1 cellular context compared by ENCODE assay signal in genomic region chr20:36605309-36606170, GRCh38.
TF ChIP-seq lines count a peak whose summit lies in the region.

TSS of gene RAB5IF (plus strand) at chr20:36605779. CDS start at chr20:36605952, 173 bp downstream.

TF ChIP-seq in HepG2, 621 proteins besides CTCF, POLR2A, EP300 and RAD21 (continued from another document and continues in another):
- TF ChIP-seq ZNF460 (CRISPR knock-in tag; IDR thresholded peaks at IDR 0.05; ENCODE audit: borderline replicate concordance) = peak; percentile 66; the same call in 1 of the 2 replicates
- TF ChIP-seq KDM1A (CRISPR knock-in tag; IDR thresholded peaks at IDR 0.05) = no peak; the same call in 1 of the 2 replicates
- TF ChIP-seq, protein P1, sequence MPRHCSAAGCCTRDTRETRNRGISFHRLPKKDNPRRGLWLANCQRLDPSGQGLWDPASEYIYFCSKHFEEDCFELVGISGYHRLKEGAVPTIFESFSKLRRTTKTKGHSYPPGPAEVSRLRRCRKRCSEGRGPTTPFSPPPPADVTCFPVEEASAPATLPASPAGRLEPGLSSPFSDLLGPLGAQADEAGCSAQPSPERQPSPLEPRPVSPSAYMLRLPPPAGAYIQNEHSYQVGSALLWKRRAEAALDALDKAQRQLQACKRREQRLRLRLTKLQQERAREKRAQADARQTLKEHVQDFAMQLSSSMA (CRISPR knock-in tag; IDR thresholded peaks at IDR 0.05) = peak; percentile 85; the same call in 1 of the 2 replicates
- TF ChIP-seq ZNF777 (CRISPR knock-in tag; IDR thresholded peaks at IDR 0.05) = peak; percentile 95
- TF ChIP-seq, protein P2, sequence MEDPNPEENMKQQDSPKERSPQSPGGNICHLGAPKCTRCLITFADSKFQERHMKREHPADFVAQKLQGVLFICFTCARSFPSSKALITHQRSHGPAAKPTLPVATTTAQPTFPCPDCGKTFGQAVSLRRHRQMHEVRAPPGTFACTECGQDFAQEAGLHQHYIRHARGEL (CRISPR knock-in tag; IDR thresholded peaks at IDR 0.05) = peak; percentile 62; the same call in 1 of the 2 replicates
- TF ChIP-seq REL (CRISPR knock-in tag; conservative IDR thresholded peaks at IDR 0.05) = no peak; the same call in 1 of the 2 replicates
- TF ChIP-seq MEF2D (CRISPR knock-in tag; IDR thresholded peaks at IDR 0.05) = peak; percentile 96
- TF ChIP-seq ZNF83 (CRISPR knock-in tag; IDR thresholded peaks at IDR 0.05; ENCODE audit: borderline replicate concordance) = no peak; the same call in 1 of the 2 replicates
- peak; percentile 91 for TF ChIP-seq NFYB (CRISPR knock-in tag; IDR thresholded peaks at IDR 0.05)
- TF ChIP-seq DNMT3B (CRISPR knock-in tag; conservative IDR thresholded peaks at IDR 0.05) = peak; percentile 92
- TF ChIP-seq, protein P3, sequence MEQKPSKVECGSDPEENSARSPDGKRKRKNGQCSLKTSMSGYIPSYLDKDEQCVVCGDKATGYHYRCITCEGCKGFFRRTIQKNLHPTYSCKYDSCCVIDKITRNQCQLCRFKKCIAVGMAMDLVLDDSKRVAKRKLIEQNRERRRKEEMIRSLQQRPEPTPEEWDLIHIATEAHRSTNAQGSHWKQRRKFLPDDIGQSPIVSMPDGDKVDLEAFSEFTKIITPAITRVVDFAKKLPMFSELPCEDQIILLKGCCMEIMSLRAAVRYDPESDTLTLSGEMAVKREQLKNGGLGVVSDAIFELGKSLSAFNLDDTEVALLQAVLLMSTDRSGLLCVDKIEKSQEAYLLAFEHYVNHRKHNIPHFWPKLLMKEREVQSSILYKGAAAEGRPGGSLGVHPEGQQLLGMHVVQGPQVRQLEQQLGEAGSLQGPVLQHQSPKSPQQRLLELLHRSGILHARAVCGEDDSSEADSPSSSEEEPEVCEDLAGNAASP (CRISPR knock-in tag; IDR thresholded peaks at IDR 0.05; ENCODE audit: borderline replicate concordance) = peak; percentile 93
- 0 out of 2 replicates have a peak, but pooled peaks have one; percentile 4 for TF ChIP-seq FOXO4 (CRISPR knock-in tag; conservative IDR thresholded peaks at IDR 0.05)
- TF ChIP-seq BRD4 (CRISPR knock-in tag; IDR thresholded peaks at IDR 0.05) = peak; percentile 95
- TF ChIP-seq ARNTL (CRISPR knock-in tag; IDR thresholded peaks at IDR 0.05) = peak; percentile 78; the same call in 1 of the 2 replicates
- TF ChIP-seq ZNF616 (CRISPR knock-in tag; IDR thresholded peaks at IDR 0.05; ENCODE audit: low read depth) = no peak; the same call in 1 of the 2 replicates
- peak; percentile 92; the same call in 1 of the 2 replicates for TF ChIP-seq ZNF598 (CRISPR knock-in tag; IDR thresholded peaks at IDR 0.05; ENCODE audit: borderline replicate concordance)
- TF ChIP-seq, protein P4, sequence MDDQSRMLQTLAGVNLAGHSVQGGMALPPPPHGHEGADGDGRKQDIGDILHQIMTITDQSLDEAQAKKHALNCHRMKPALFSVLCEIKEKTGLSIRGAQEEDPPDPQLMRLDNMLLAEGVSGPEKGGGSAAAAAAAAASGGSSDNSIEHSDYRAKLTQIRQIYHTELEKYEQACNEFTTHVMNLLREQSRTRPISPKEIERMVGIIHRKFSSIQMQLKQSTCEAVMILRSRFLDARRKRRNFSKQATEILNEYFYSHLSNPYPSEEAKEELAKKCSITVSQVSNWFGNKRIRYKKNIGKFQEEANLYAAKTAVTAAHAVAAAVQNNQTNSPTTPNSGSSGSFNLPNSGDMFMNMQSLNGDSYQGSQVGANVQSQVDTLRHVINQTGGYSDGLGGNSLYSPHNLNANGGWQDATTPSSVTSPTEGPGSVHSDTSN (CRISPR knock-in tag; IDR thresholded peaks at IDR 0.05; ENCODE audit: borderline replicate concordance) = no peak; the same call in 1 of the 2 replicates
- TF ChIP-seq ZHX2 (IDR thresholded peaks at IDR 0.05; ENCODE audit: low read depth) = peak; percentile 96
- TF ChIP-seq ZHX2 (CRISPR knock-in tag; IDR thresholded peaks at IDR 0.05; ENCODE audit: borderline replicate concordance) = peak; percentile 74
- no peak for TF ChIP-seq MBD4 (IDR thresholded peaks at IDR 0.05; ENCODE audit: borderline replicate concordance, low read length)
- TF ChIP-seq ZNF780A (CRISPR knock-in tag; IDR thresholded peaks at IDR 0.05) = peak; percentile 19; the same call in 1 of the 2 replicates
- peak; percentile 98 for TF ChIP-seq BRCA1 (CRISPR knock-in tag; IDR thresholded peaks at IDR 0.05)
- TF ChIP-seq THAP9 (CRISPR knock-in tag; IDR thresholded peaks at IDR 0.05; ENCODE audit: borderline replicate concordance) = peak; percentile 95
- TF ChIP-seq ARHGAP35 (CRISPR knock-in tag; IDR thresholded peaks at IDR 0.05; ENCODE audit: borderline replicate concordance) = peak; percentile 56
- no peak for TF ChIP-seq ZNF484 (CRISPR knock-in tag; IDR thresholded peaks at IDR 0.05; ENCODE audit: borderline replicate concordance, low read depth)
- peak; percentile 83 for TF ChIP-seq NCOA2 (CRISPR knock-in tag; IDR thresholded peaks at IDR 0.05)
- TF ChIP-seq PHF20 (CRISPR knock-in tag; IDR thresholded peaks at IDR 0.05) = peak; percentile 99
- TF ChIP-seq ZMYM4 (CRISPR knock-in tag; IDR thresholded peaks at IDR 0.05) = peak; percentile 100
- TF ChIP-seq HIVEP1 (CRISPR knock-in tag; IDR thresholded peaks at IDR 0.05) = peak; percentile 85
- TF ChIP-seq, protein P5, sequence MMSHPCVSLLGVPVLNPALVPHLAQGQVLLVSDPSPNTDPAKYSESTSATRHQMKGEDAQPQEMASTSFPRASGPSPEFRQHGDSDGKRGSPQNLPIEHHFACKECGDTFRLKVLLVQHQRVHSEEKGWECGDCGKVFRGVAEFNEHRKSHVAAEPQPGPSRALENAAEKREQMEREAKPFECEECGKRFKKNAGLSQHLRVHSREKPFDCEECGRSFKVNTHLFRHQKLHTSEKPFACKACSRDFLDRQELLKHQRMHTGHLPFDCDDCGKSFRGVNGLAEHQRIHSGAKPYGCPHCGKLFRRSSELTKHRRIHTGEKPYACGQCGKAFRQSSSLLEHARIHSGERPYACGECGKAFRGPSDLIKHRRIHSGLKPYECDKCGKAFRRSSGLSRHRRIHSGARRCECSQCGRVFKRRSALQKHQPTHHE (CRISPR knock-in tag; IDR thresholded peaks at IDR 0.05; ENCODE audit: borderline replicate concordance) = peak; percentile 71; the same call in 1 of the 2 replicates
- peak; percentile 83 for TF ChIP-seq HNRNPLL (IDR thresholded peaks at IDR 0.05; ENCODE audit: low read depth, low read length, poor library complexity, severe bottlenecking)
- no peak for TF ChIP-seq ZNF672 (CRISPR knock-in tag; IDR thresholded peaks at IDR 0.05)
- TF ChIP-seq, protein P6, sequence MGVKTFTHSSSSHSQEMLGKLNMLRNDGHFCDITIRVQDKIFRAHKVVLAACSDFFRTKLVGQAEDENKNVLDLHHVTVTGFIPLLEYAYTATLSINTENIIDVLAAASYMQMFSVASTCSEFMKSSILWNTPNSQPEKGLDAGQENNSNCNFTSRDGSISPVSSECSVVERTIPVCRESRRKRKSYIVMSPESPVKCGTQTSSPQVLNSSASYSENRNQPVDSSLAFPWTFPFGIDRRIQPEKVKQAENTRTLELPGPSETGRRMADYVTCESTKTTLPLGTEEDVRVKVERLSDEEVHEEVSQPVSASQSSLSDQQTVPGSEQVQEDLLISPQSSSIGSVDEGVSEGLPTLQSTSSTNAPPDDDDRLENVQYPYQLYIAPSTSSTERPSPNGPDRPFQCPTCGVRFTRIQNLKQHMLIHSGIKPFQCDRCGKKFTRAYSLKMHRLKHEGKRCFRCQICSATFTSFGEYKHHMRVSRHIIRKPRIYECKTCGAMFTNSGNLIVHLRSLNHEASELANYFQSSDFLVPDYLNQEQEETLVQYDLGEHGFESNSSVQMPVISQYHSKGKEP (CRISPR knock-in tag; IDR thresholded peaks at IDR 0.05) = peak; percentile 81; the same call in 1 of the 2 replicates
- TF ChIP-seq PAX8 (CRISPR knock-in tag; IDR thresholded peaks at IDR 0.05; ENCODE audit: borderline replicate concordance) = peak; percentile 8; the same call in 1 of the 2 replicates
- no peak for TF ChIP-seq ZNF282 (IDR thresholded peaks at IDR 0.05; ENCODE audit: partially characterized antibody)
- TF ChIP-seq FOXA3 (CRISPR knock-in tag; IDR thresholded peaks at IDR 0.05) = peak; percentile 92
- TF ChIP-seq KDM4B (CRISPR knock-in tag; IDR thresholded peaks at IDR 0.05) = peak; percentile 99
- TF ChIP-seq HMG20A (CRISPR knock-in tag; IDR thresholded peaks at IDR 0.05; ENCODE audit: borderline replicate concordance) = no peak
- TF ChIP-seq ZC3H13 (CRISPR knock-in tag; IDR thresholded peaks at IDR 0.05) = peak; percentile 83
- peak; percentile 45; the same call in 1 of the 2 replicates for TF ChIP-seq ZKSCAN5 (CRISPR knock-in tag; IDR thresholded peaks at IDR 0.05)
- TF ChIP-seq ZNF7 (CRISPR knock-in tag; IDR thresholded peaks at IDR 0.05) = peak; percentile 54; the same call in 1 of the 2 replicates
- TF ChIP-seq ZNF550 (CRISPR knock-in tag; IDR thresholded peaks at IDR 0.05; ENCODE audit: borderline replicate concordance) = peak; percentile 98; the same call in 1 of the 2 replicates
- TF ChIP-seq ZNF570 (CRISPR knock-in tag; IDR thresholded peaks at IDR 0.05; ENCODE audit: borderline replicate concordance) = no peak
- peak; percentile 84; the same call in 1 of the 2 replicates for TF ChIP-seq PPARG (CRISPR knock-in tag; conservative IDR thresholded peaks at IDR 0.05)
- peak; percentile 72 for TF ChIP-seq MED8 (CRISPR knock-in tag; IDR thresholded peaks at IDR 0.05; ENCODE audit: insufficient replicate concordance)
- TF ChIP-seq SIX4 (CRISPR knock-in tag; IDR thresholded peaks at IDR 0.05) = peak; percentile 73; the same call in 1 of the 2 replicates
- TF ChIP-seq HCFC1 (IDR thresholded peaks at IDR 0.05; ENCODE audit: low read depth, low read length) = peak; percentile 70
- TF ChIP-seq NR2F2 (IDR thresholded peaks at IDR 0.05; ENCODE audit: borderline replicate concordance, low read depth) = peak; percentile 18; the same call in 1 of the 2 replicates
- peak; percentile 100 for TF ChIP-seq RBFOX2 (IDR thresholded peaks at IDR 0.05; ENCODE audit: low read depth, low read length)
- peak; percentile 89; the same call in 1 of the 2 replicates for TF ChIP-seq GZF1 (CRISPR knock-in tag; IDR thresholded peaks at IDR 0.05)
- TF ChIP-seq ZNF451 (CRISPR knock-in tag; IDR thresholded peaks at IDR 0.05) = peak; percentile 96
